26 cellular contexts compared by ENCODE assay signal in the genomic region with DNA sequence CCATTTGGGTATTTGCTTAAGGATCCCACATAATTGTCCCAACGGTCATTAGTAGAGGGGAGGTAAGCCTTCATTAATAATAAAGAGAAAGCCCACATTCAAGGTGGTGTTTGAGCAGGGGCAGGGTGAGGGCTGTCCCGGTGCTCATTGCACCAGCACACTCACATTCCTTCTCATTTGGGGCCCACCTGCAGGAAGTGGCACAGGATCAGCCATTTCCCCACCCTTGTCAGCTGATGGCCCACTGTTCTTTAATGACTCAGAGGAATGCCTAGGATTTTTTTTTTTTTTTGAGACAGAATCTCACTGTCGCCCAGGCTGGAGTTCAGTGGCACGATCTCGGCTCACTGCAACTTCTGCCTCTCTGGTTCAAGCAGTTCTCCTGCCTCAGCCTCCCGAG. TPM values are rescaled to one million over a fixed set of nuclear protein-coding genes. Genes with fewer than 3 reads are reported as not detected.
DNase-seq lines count a peak whose midpoint lies in the region; FAIRE-seq and TF ChIP-seq lines count a peak whose summit lies in the region.
"Had no signal": no experiment of that assay in that cellular context is flagged by ENCODE, and none has a peak within 500 bp of the region (broad histone marks: within the 10 kb centered on the region; RNA-seq: fewer than 3 reads in every experiment).

No MANE protein-coding gene starts in this region.

- DNase-seq in AG20443 (ENCODE audit: low spot score) (peak; percentile 32), HT1080 (ENCODE audit: low read depth) (peak; percentile 75), choroid plexus epithelial cell (ENCODE audit: low read depth) (peak; percentile 37), kidney tubule cell (ENCODE audit: low spot score) (peak; percentile 52), DMS79 treated with DMSO at 0.1 percent for 48 hours (lab: John Stamatoyannopoulos, UW) (no peak), frontal cortex (ENCODE audit: low spot score in 2 of 2) (no peak), COR-L47 (lab: John Stamatoyannopoulos, UW) (no peak)
- no peak for DNase-seq in activated effector memory CD4-positive, alpha-beta T cell treated with Interleukin-2 at 50 U/mL for 16 hours
- DNase-seq: activated CD4-positive, alpha-beta T cell treated with anti-CD3 and anti-CD28 coated beads for 4 hours; activated naive CD4-positive, alpha-beta T cell; activated T-cell treated with anti-CD3 and anti-CD28 coated beads, Interleukin-2, amount 50 U/mL, for 4 hours; CD4-positive, CD25-positive, alpha-beta regulatory T cell; DMS153; heart right ventricle; Karpas-422; left lung; midbrain; NCI-H1694; NCI-H526 treated with DMSO at 0.1 percent for 48 hours; retina; SK-N-SH; stimulated activated CD4-positive, alpha-beta T cell treated with anti-CD3 and anti-CD28 coated beads, Interleukin-4, amount 100 ng/mL, for 4 hours; stimulated activated naive CD8-positive, alpha-beta T cell treated with anti-CD3 and anti-CD28 coated beads, Interleukin-15, Interleukin-2, amounts not matched to agents 100 U/mL and 50 U/mL, for 24 hours; T-helper 2 cell had no signal

- H3K4me3 ChIP-seq in choroid plexus epithelial cell (ENCODE audit: low read depth, low read length), result no peak overlapping the region
- H3K4me3 ChIP-seq: breast epithelium, heart right ventricle, left lung, thoracic aorta had no signal

- FAIRE-seq in frontal cortex (lab: Jason Lieb, UNC), result no peak

- no peak for TF ChIP-seq CTCF in choroid plexus epithelial cell (conservative IDR thresholded peaks at IDR 0.05; ENCODE audit: low read depth, low read length)

RNA-seq across cellular contexts. Expression of a gene that starts 14.8 kb away (rescaled TPM):
- total RNA-seq in HT1080 (2014; rRNA removed; shearing (Covaris generic)), result 98.9 and 118 TPM in 2 replicates
- polyA plus RNA-seq in HT1080 (2015; cell fraction: cytosol; rRNA removed), result 54.2 and 70.7 TPM in 2 replicates
- 73.6 and 81.9 TPM in 2 replicates for polyA plus RNA-seq in HT1080 (2015; cell fraction: nucleus; rRNA removed)
- 54.2 TPM for total RNA-seq in frontal cortex

Comparison
In these comparisons a context has a peak if more than half of its experiments do, and no peak if none do; other contexts are left out.
1. DNase-seq: peak in AG20443 (single experiment), HT1080 (single experiment), choroid plexus epithelial cell (single experiment) and kidney tubule cell (single experiment); none in DMS79 treated with DMSO at 0.1 percent for 48 hours (single experiment), frontal cortex (0 of 2), activated effector memory CD4-positive, alpha-beta T cell treated with Interleukin-2 at 50 U/mL for 16 hours (single experiment) and COR-L47 (single experiment).